8 cellular contexts compared by ENCODE assay signal in genomic region chr1:146007048-146007784, GRCh38. TPM values are rescaled to one million over a fixed set of nuclear protein-coding genes. Genes with fewer than 3 reads are reported as not detected.
DNase-seq lines count a peak whose midpoint lies in the region; ATAC-seq and TF ChIP-seq lines count a peak whose summit lies in the region.

No MANE protein-coding gene starts in this region.

- DNase-seq in DMS 273 (lab: John Stamatoyannopoulos, UW; ENCODE audit: unreplicated experiment) (peak; percentile 92), NCI-H345 (lab: John Stamatoyannopoulos, UW) (peak; percentile 91), coronary artery (ENCODE audit: low spot score) (no peak)
- peak; percentile 30 to 78 (median 37) for DNase-seq in stimulated activated CD4-positive, alpha-beta T cell treated with anti-CD3 and anti-CD28 coated beads, TNF-alpha, amount 100 ng/mL, for 24 hours (ENCODE audit: low read depth in 3 of 3)

- H3K9me3 ChIP-seq in liver (ENCODE audit: control insufficient read depth in 4 of 4, low read length in 3 of 4), result no peaks in the 10 kb centered on the region

- TF ChIP-seq CTCF in coronary artery (IDR thresholded peaks at IDR 0.05) (peak; percentile 65), liver (IDR thresholded peaks at IDR 0.05; ENCODE audit: low read depth, low read length, missing input control) (peak; percentile 90)

- ATAC-seq in HG02938 (IDR thresholded peaks at IDR 0.05; ENCODE audit: unreplicated experiment) (peak; percentile 52), GM21381 (IDR thresholded peaks at IDR 0.05; ENCODE audit: unreplicated experiment) (no peak)
- ATAC-seq in activated CD4-positive, CD25-positive, alpha-beta regulatory T cell treated with anti-CD3 and anti-CD28 coated beads, Interleukin-2, amount 50 U/mL, for 24 hours, result peak; percentile 78 to 89

- peak overlapping the region; percentile 54 for H3K4me3 ChIP-seq in coronary artery
- no peak overlapping the region for H3K4me3 ChIP-seq in liver (ENCODE audit: low read depth in 1 of 3, low read length in 3 of 3)

- no peaks in the 10 kb centered on the region for H3K36me3 ChIP-seq in liver (ENCODE audit: control insufficient read depth in 4 of 4, insufficient read depth in 3 of 4, low read depth in 1 of 4, low read length in 3 of 4)

- H3K27me3 ChIP-seq in liver (ENCODE audit: control insufficient read depth in 4 of 4, insufficient read depth in 4 of 4, low read length in 3 of 4), result no peaks in the 10 kb centered on the region

- WGBS in liver, result 0% methylated on average over 3 of the region's 3 CpGs

- peak overlapping the region; percentile 54 to 93 for H3K9ac ChIP-seq in liver (ENCODE audit: low read depth in 1 of 2, low read length in 2 of 2)

- H3K27ac ChIP-seq in coronary artery (peak overlapping the region; percentile 78 to 94), liver (ENCODE audit: low read depth in 1 of 2, low read length in 2 of 2) (peak overlapping the region; percentile 76 to 85)

- TF ChIP-seq RAD21 in liver (IDR thresholded peaks at IDR 0.05), result peak; percentile 91 to 93

- H3K4me1 ChIP-seq in liver (ENCODE audit: control insufficient read depth in 4 of 4, insufficient read depth in 4 of 4, low read length in 3 of 4), result peaks cover 0 to 2% (median under 1%) of the 10 kb centered on the region in 4 donors

TF ChIP-seq in liver, 16 proteins besides CTCF, POLR2A, EP300 and RAD21:
- TF ChIP-seq YY1 (IDR thresholded peaks at IDR 0.05), result peak; percentile 33
- TF ChIP-seq REST (IDR thresholded peaks at IDR 0.05), result no peak
- TF ChIP-seq SP1 (IDR thresholded peaks at IDR 0.05), result peak; percentile 92
- no peak for TF ChIP-seq ZBTB33 (IDR thresholded peaks at IDR 0.05)
- no peak for TF ChIP-seq GABPA (IDR thresholded peaks at IDR 0.05 in 1 of 2, conservative IDR thresholded peaks at IDR 0.05 in 1 of 2)
- TF ChIP-seq EGR1 (IDR thresholded peaks at IDR 0.05; ENCODE audit: low read depth in 2 of 2), result no peak
- peak; percentile 8 for TF ChIP-seq HNF4G (IDR thresholded peaks at IDR 0.05)
- TF ChIP-seq HNF4A (conservative IDR thresholded peaks at IDR 0.05), result peak in 1 of 2 donors; percentile 43
- no peak for TF ChIP-seq FOXA2 (IDR thresholded peaks at IDR 0.05)
- peak; percentile 35 to 74 for TF ChIP-seq RXRA (IDR thresholded peaks at IDR 0.05)
- peak; percentile 79 for TF ChIP-seq TAF1 (conservative IDR thresholded peaks at IDR 0.05)
- TF ChIP-seq MAX (IDR thresholded peaks at IDR 0.05), result no peak
- TF ChIP-seq FOXA1 (IDR thresholded peaks at IDR 0.05), result no peak
- peak; percentile 76 for TF ChIP-seq NR2F2 (IDR thresholded peaks at IDR 0.05)
- TF ChIP-seq ATF3 (IDR thresholded peaks at IDR 0.05), result peak; percentile 27
- TF ChIP-seq JUND (IDR thresholded peaks at IDR 0.05), result peak in 1 of 2 donors; percentile 46

RNA-seq across cellular contexts. Expression of gene TXNIP, which starts 10.8 kb away (rescaled TPM):
- 100 to 1,000 TPM in 1 of 2 donors, 10 to 100 TPM in 1; 84.7 to 223 TPM for total RNA-seq in liver
- polyA plus RNA-seq in liver, result 10 to 100 TPM; 53.8 to 99.2 TPM

RNA-seq across cellular contexts. Expression of gene HJV, which starts 14.3 kb away (rescaled TPM):
- total RNA-seq in liver, result 10 to 100 TPM; 68.0 to 80.5 TPM
- 100 to 1,000 TPM; 115 to 138 TPM for polyA plus RNA-seq in liver

RNA-seq across cellular contexts. Expression of gene POLR3GL, which starts 42.7 kb away (rescaled TPM):
- 10 to 100 TPM; 11.9 to 12.7 TPM for total RNA-seq in liver
- polyA plus RNA-seq in liver, result 10 to 100 TPM; 19.8 to 23.4 TPM

RNA-seq across cellular contexts. Expression of gene ANKRD34A, which starts 42.8 kb away (rescaled TPM):
- under 1 TPM in 1 of 2 donors, not detected in 1; 0.17 TPM for total RNA-seq in liver
- under 1 TPM; 0.06 to 0.13 TPM for polyA plus RNA-seq in liver

RNA-seq across cellular contexts. Expression of gene LIX1L, which starts 49.4 kb away (rescaled TPM):
- 1 to 10 TPM; 6.5 to 8.6 TPM for total RNA-seq in liver
- 1 to 10 TPM; 4.6 to 6.0 TPM for polyA plus RNA-seq in liver
